ENCODE assay signal across 13 cellular contexts in genomic region chr17:17906418-17907215, GRCh38.
A peak's percentile ranks its signal among the peaks of the same experiment; 100 is the strongest.
DNase-seq lines count a peak whose midpoint lies in the region; ATAC-seq, FAIRE-seq and TF ChIP-seq lines count a peak whose summit lies in the region.
"Had no signal": no experiment of that assay in that cellular context is flagged by ENCODE, and none has a peak within 500 bp of the region (broad histone marks: within the 10 kb centered on the region; RNA-seq: fewer than 3 reads in every experiment).

No MANE protein-coding gene starts in this region.

- DNase-seq in HTR-8/SVneo (ENCODE audit: insufficient read length, low spot score) (no peak), lower lobe of right lung (no peak), spleen (peak; percentile 54), retina (no peak), OCI-M1 (lab: John Stamatoyannopoulos, UW) (no peak)
- DNase-seq in CD4-positive, alpha-beta memory T cell = no peak
- DNase-seq in T-helper 2 cell treated with Interferon-gamma antibody and Interleukin-4, amounts not matched to agents 5 μg/mL and 100 μg/mL, for 36 hours (ENCODE audit: low spot score) = no peak
- DNase-seq: activated CD8-positive, alpha-beta T cell treated with anti-CD3 and anti-CD28 coated beads for 36 hours; AML-193; foreskin keratinocyte; naive thymus-derived CD4-positive, alpha-beta T cell; NCI-H187 had no signal

- peak; percentile 38 for FAIRE-seq in HTR-8/SVneo (lab: Jason Lieb, UNC)

- H3K4me3 ChIP-seq in lower lobe of right lung = no peak overlapping the region
- H3K4me3 ChIP-seq in spleen = no peak overlapping the region
- no peak overlapping the region for H3K4me3 ChIP-seq in CD4-positive, alpha-beta memory T cell (ENCODE audit: low read length in 2 of 2)

- peak overlapping the region; percentile 11 for H3K27ac Mint-ChIP-seq in dendritic cell treated with granulocyte-macrophage colony-stimulating factor and Interleukin-4, amounts not matched to agents 40 ng/mL and 50 ng/mL, for 4 days
- peak overlapping the region in 2 of 7 donors; percentile 44 to 70 for H3K27ac Mint-ChIP-seq in CD4-positive, alpha-beta memory T cell
- H3K27ac Mint-ChIP-seq in T-helper 2 cell treated with Interferon-gamma antibody and Interleukin-4, amounts not matched to agents 5 μg/mL and 100 μg/mL, for 36 hours = no peak overlapping the region
- H3K27ac Mint-ChIP-seq: activated CD8-positive, alpha-beta T cell treated with anti-CD3 and anti-CD28 coated beads for 36 hours; naive thymus-derived CD4-positive, alpha-beta T cell had no signal

- H3K9me3 ChIP-seq in lower lobe of right lung (no peaks in the 10 kb centered on the region), spleen (no peaks in the 10 kb centered on the region)
- no peaks in the 10 kb centered on the region for H3K9me3 ChIP-seq in CD4-positive, alpha-beta memory T cell (ENCODE audit: control insufficient read depth in 1 of 2, low read length in 2 of 2)

- no peaks in the 10 kb centered on the region for H3K27me3 Mint-ChIP-seq in dendritic cell treated with granulocyte-macrophage colony-stimulating factor and Interleukin-4, amounts not matched to agents 40 ng/mL and 50 ng/mL, for 4 days
- H3K27me3 Mint-ChIP-seq in CD4-positive, alpha-beta memory T cell = no peaks in the 10 kb centered on the region
- no peaks in the 10 kb centered on the region for H3K27me3 Mint-ChIP-seq in T-helper 2 cell treated with Interferon-gamma antibody and Interleukin-4, amounts not matched to agents 5 μg/mL and 100 μg/mL, for 36 hours (ENCODE audit: low read depth)
- H3K27me3 Mint-ChIP-seq: activated CD8-positive, alpha-beta T cell treated with anti-CD3 and anti-CD28 coated beads for 36 hours; naive thymus-derived CD4-positive, alpha-beta T cell had no signal

- H3K27me3 ChIP-seq in lower lobe of right lung (ENCODE audit: low read depth) (no peaks in the 10 kb centered on the region), spleen (replicated peaks in 1 of 7) (no peaks in the 10 kb centered on the region)
- no peaks in the 10 kb centered on the region for H3K27me3 ChIP-seq in CD4-positive, alpha-beta memory T cell (ENCODE audit: insufficient read depth, low read length)
- H3K27me3 ChIP-seq: foreskin keratinocyte had no signal

- 71 to 81% (median 77%) methylated on average over 10 of the region's 10 CpGs for WGBS in spleen, 5 donors

- no peak for TF ChIP-seq POLR2A in spleen (IDR thresholded peaks at IDR 0.05)

- H3K4me1 Mint-ChIP-seq in dendritic cell treated with granulocyte-macrophage colony-stimulating factor and Interleukin-4, amounts not matched to agents 40 ng/mL and 50 ng/mL, for 4 days (ENCODE audit: low read depth) = peaks cover 42% of the 10 kb centered on the region
- H3K4me1 Mint-ChIP-seq in CD4-positive, alpha-beta memory T cell = peaks cover 0 to 6% (median 0%) of the 10 kb centered on the region in 4 donors
- H3K4me1 Mint-ChIP-seq in T-helper 2 cell treated with Interferon-gamma antibody and Interleukin-4, amounts not matched to agents 5 μg/mL and 100 μg/mL, for 36 hours (ENCODE audit: low read depth) = no peaks in the 10 kb centered on the region

- POLR2A ChIA-PET in CD4-positive, alpha-beta memory T cell (lab: Charles Lee; ENCODE audit: partially characterized antibody) = interaction anchor here (1.0 kb wide), 1 partner anchor 66 kb away, joined by 3 read pairs; the partner anchor contains the start of gene DRC3

- ATAC-seq in lower lobe of right lung = peak in 1 of 2 donors; percentile 18
- ATAC-seq: activated CD8-positive, alpha-beta T cell treated with anti-CD3 and anti-CD28 coated beads for 36 hours; foreskin keratinocyte; naive thymus-derived CD4-positive, alpha-beta T cell had no signal

- TF ChIP-seq CTCF in lower lobe of right lung (IDR thresholded peaks at IDR 0.05) (no peak), spleen (IDR thresholded peaks at IDR 0.05 in 8 of 11, conservative IDR thresholded peaks at IDR 0.05 in 3 of 11) (no peak)

- peaks cover 26% of the 10 kb centered on the region for H3K36me3 Mint-ChIP-seq in dendritic cell treated with granulocyte-macrophage colony-stimulating factor and Interleukin-4, amounts not matched to agents 40 ng/mL and 50 ng/mL, for 4 days (ENCODE audit: low read depth)
- H3K36me3 Mint-ChIP-seq in CD4-positive, alpha-beta memory T cell = peaks cover 17 to 18% of the 10 kb centered on the region in 2 donors
- H3K36me3 Mint-ChIP-seq in T-helper 2 cell treated with Interferon-gamma antibody and Interleukin-4, amounts not matched to agents 5 μg/mL and 100 μg/mL, for 36 hours (ENCODE audit: low read depth) = peaks cover 5% of the 10 kb centered on the region

- H3K4me1 ChIP-seq in lower lobe of right lung (peaks cover 25% of the 10 kb centered on the region), spleen (peaks cover 0 to 47% (median 23%) of the 10 kb centered on the region in 6 donors)
- H3K4me1 ChIP-seq in CD4-positive, alpha-beta memory T cell (ENCODE audit: insufficient read depth, low read length) = no peaks in the 10 kb centered on the region

- CTCF ChIA-PET in CD4-positive, alpha-beta memory T cell (lab: Charles Lee; ENCODE audit: partially characterized antibody) = no interaction called here

- no peaks in the 10 kb centered on the region for H3K36me3 ChIP-seq in lower lobe of right lung
- peaks cover 0 to 22% (median 0%) of the 10 kb centered on the region in 6 donors for H3K36me3 ChIP-seq in spleen
- peaks cover 6% of the 10 kb centered on the region for H3K36me3 ChIP-seq in CD4-positive, alpha-beta memory T cell (ENCODE audit: insufficient read depth, low read length)

- no peaks in the 10 kb centered on the region for H3K9me3 Mint-ChIP-seq in dendritic cell treated with granulocyte-macrophage colony-stimulating factor and Interleukin-4, amounts not matched to agents 40 ng/mL and 50 ng/mL, for 4 days
- no peaks in the 10 kb centered on the region for H3K9me3 Mint-ChIP-seq in CD4-positive, alpha-beta memory T cell
- no peaks in the 10 kb centered on the region for H3K9me3 Mint-ChIP-seq in T-helper 2 cell treated with Interferon-gamma antibody and Interleukin-4, amounts not matched to agents 5 μg/mL and 100 μg/mL, for 36 hours
- H3K9me3 Mint-ChIP-seq: activated CD8-positive, alpha-beta T cell treated with anti-CD3 and anti-CD28 coated beads for 36 hours; naive thymus-derived CD4-positive, alpha-beta T cell had no signal

- intact Hi-C loops in dendritic cell treated with granulocyte-macrophage colony-stimulating factor and Interleukin-4, amounts not matched to agents 40 ng/mL and 50 ng/mL, for 4 days (cut with micrococcal nuclease) = no loop called here
- intact Hi-C loops in lower lobe of right lung (cut with DNase I) (no loop called here), spleen (cut with DNase I; ENCODE audit: low total_unique reads) (no loop called here)
- intact Hi-C loops in CD4-positive, alpha-beta memory T cell (cut with micrococcal nuclease) = no loop called here

- H3K27ac ChIP-seq in lower lobe of right lung (peak overlapping the region; percentile 36), spleen (no peak overlapping the region)
- no peak overlapping the region for H3K27ac ChIP-seq in CD4-positive, alpha-beta memory T cell (ENCODE audit: low read depth, low read length)
- H3K27ac ChIP-seq: foreskin keratinocyte had no signal

- no peak overlapping the region for H3K4me3 Mint-ChIP-seq in dendritic cell treated with granulocyte-macrophage colony-stimulating factor and Interleukin-4, amounts not matched to agents 40 ng/mL and 50 ng/mL, for 4 days
- no peak overlapping the region for H3K4me3 Mint-ChIP-seq in CD4-positive, alpha-beta memory T cell
- no peak overlapping the region for H3K4me3 Mint-ChIP-seq in T-helper 2 cell treated with Interferon-gamma antibody and Interleukin-4, amounts not matched to agents 5 μg/mL and 100 μg/mL, for 36 hours
- H3K4me3 Mint-ChIP-seq: activated CD8-positive, alpha-beta T cell treated with anti-CD3 and anti-CD28 coated beads for 36 hours; naive thymus-derived CD4-positive, alpha-beta T cell had no signal
